Comparison of ENCODE assay signal across 28 cellular contexts in genomic region chr1:44119525-44119924, GRCh38. TPM values are rescaled to one million over a fixed set of nuclear protein-coding genes. Genes with fewer than 3 reads are reported as not detected.
"Had no signal": no experiment of that assay in that cellular context is flagged by ENCODE, and none has a peak within 500 bp of the region (broad histone marks: within the 10 kb centered on the region; RNA-seq: fewer than 3 reads in every experiment).

No MANE protein-coding gene starts in this region.

- H2AFZ ChIP-seq: hepatocyte had no signal

- H3K27ac ChIP-seq: cardiac muscle cell, hepatocyte, left ventricle myocardium inferior, spleen, tibial artery had no signal

- ATAC-seq: effector memory CD8-positive, alpha-beta T cell; stimulated activated naive CD8-positive, alpha-beta T cell treated with anti-CD3 and anti-CD28 coated beads, Interleukin-15, Interleukin-2, amounts not matched to agents 100 U/mL and 50 U/mL, for 24 hours had no signal

- H3K4me3 ChIP-seq: cardiac muscle cell, hepatocyte, left ventricle myocardium inferior, spleen, tibial artery had no signal

- H3K4me2 ChIP-seq: hepatocyte had no signal

- DNase-seq: activated CD4-positive, alpha-beta memory T cell treated with anti-CD3 and anti-CD28 coated beads, Interleukin-2, amount 10 ng/mL, durations not matched to agents 7 days and 5 days; activated CD4-positive, alpha-beta T cell treated with anti-CD3 and anti-CD28 coated beads for 48 hours; activated CD4-positive, CD25-positive, alpha-beta regulatory T cell; activated naive CD4-positive, alpha-beta T cell treated with Interleukin-2 at 50 U/mL for 16 hours; activated naive CD8-positive, alpha-beta T cell treated with anti-CD3 and anti-CD28 coated beads, Interleukin-2, amount 10 ng/mL, durations not matched to agents 7 days and 5 days; activated T-cell treated with anti-CD3 and anti-CD28 coated beads, Interleukin-2, amount 50 U/mL, for 24 hours; amygdala; dermis blood vessel endothelial cell; effector memory CD8-positive, alpha-beta T cell; foreskin fibroblast; left ventricle myocardium inferior; mammary epithelial cell; nephron progenitor cell; nucleus accumbens; spleen; stimulated activated CD8-positive, alpha-beta memory T cell treated with anti-CD3 and anti-CD28 coated beads, Interleukin-4, amount 100 ng/mL, for 48 hours; stimulated activated naive CD8-positive, alpha-beta T cell treated with anti-CD3 and anti-CD28 coated beads, Interleukin-15, Interleukin-2, amounts not matched to agents 100 U/mL and 50 U/mL, for 24 hours; substantia nigra; tibial artery had no signal

- H3K36me3 ChIP-seq: cardiac muscle cell, left ventricle myocardium inferior, spleen, tibial artery had no signal

- H3K9me3 ChIP-seq: left ventricle myocardium inferior, spleen, tibial artery had no signal

- H3K4me1 ChIP-seq: left ventricle myocardium inferior, spleen, tibial artery had no signal

- H3K79me2 ChIP-seq: hepatocyte had no signal

- H3K27me3 ChIP-seq: cardiac muscle cell, hepatocyte had no signal

RNA-seq across cellular contexts. Expression of gene KLF17, which starts 0.9 kb away (rescaled TPM):
- total RNA-seq: activated CD4-positive, alpha-beta memory T cell treated with anti-CD3 and anti-CD28 coated beads, Interleukin-2, amount 10 ng/mL, durations not matched to agents 7 days and 5 days; activated naive CD8-positive, alpha-beta T cell treated with anti-CD3 and anti-CD28 coated beads, Interleukin-2, amount 10 ng/mL, durations not matched to agents 7 days and 5 days; activated T-helper 2 cell treated with anti-CD3 and anti-CD28 coated beads, Interferon-gamma antibody, Interleukin-2, Interleukin-4, amounts not matched to agents 10 μg/mL and 5 μg/mL and 100 μg/mL, durations not matched to agents 14 hours and 24 hours and 36 hours; cardiac muscle cell; chondrocyte; dermis blood vessel endothelial cell; glomerular endothelial cell; hepatocyte; kidney epithelial cell; left ventricle myocardium inferior; myocyte; renal cortical epithelial cell had no signal
- polyA plus RNA-seq: cardiac muscle cell, hepatocyte, spleen had no signal

RNA-seq across cellular contexts. Expression of gene KLF18, which starts 21.9 kb away (rescaled TPM):
- total RNA-seq: activated CD4-positive, alpha-beta memory T cell treated with anti-CD3 and anti-CD28 coated beads, Interleukin-2, amount 10 ng/mL, durations not matched to agents 7 days and 5 days; activated naive CD8-positive, alpha-beta T cell treated with anti-CD3 and anti-CD28 coated beads, Interleukin-2, amount 10 ng/mL, durations not matched to agents 7 days and 5 days; activated T-helper 2 cell treated with anti-CD3 and anti-CD28 coated beads, Interferon-gamma antibody, Interleukin-2, Interleukin-4, amounts not matched to agents 10 μg/mL and 5 μg/mL and 100 μg/mL, durations not matched to agents 14 hours and 24 hours and 36 hours; cardiac muscle cell; chondrocyte; dermis blood vessel endothelial cell; glomerular endothelial cell; hepatocyte; kidney epithelial cell; left ventricle myocardium inferior; mammary epithelial cell; myocyte; renal cortical epithelial cell; spleen; urinary bladder had no signal
- polyA plus RNA-seq: cardiac muscle cell, hepatocyte, mammary epithelial cell, spleen, urinary bladder had no signal
